ENCODE assay signal across 27 cellular contexts in genomic region chr16:84588991-84589390, GRCh38.
"Had no signal": no experiment of that assay in that cellular context is flagged by ENCODE, and none has a peak within 500 bp of the region (broad histone marks: within the 10 kb centered on the region; RNA-seq: fewer than 3 reads in every experiment).

No MANE protein-coding gene starts in this region.

- H3K27ac ChIP-seq: ascending aorta, body of pancreas, Peyer's patch, RWPE1, SJSA1 had no signal

- H3K4me3 Mint-ChIP-seq: activated CD4-positive, alpha-beta T cell treated with anti-CD3 and anti-CD28 coated beads, Interleukin-2, amount 10 ng/mL, durations not matched to agents 24 days and 14 days; activated naive CD8-positive, alpha-beta T cell treated with anti-CD3 and anti-CD28 coated beads, Interleukin-2, amount 50 U/mL, for 24 hours had no signal

- H3K27me3 Mint-ChIP-seq: activated CD4-positive, alpha-beta T cell treated with anti-CD3 and anti-CD28 coated beads, Interleukin-2, amount 10 ng/mL, durations not matched to agents 24 days and 14 days; activated naive CD8-positive, alpha-beta T cell treated with anti-CD3 and anti-CD28 coated beads, Interleukin-2, amount 50 U/mL, for 24 hours had no signal

- H3K9me3 ChIP-seq: ascending aorta, body of pancreas, Peyer's patch, SJSA1 had no signal

- H3K9me3 Mint-ChIP-seq: activated CD4-positive, alpha-beta T cell treated with anti-CD3 and anti-CD28 coated beads, Interleukin-2, amount 10 ng/mL, durations not matched to agents 24 days and 14 days; activated naive CD8-positive, alpha-beta T cell treated with anti-CD3 and anti-CD28 coated beads, Interleukin-2, amount 50 U/mL, for 24 hours had no signal

- H3K27me3 ChIP-seq: ascending aorta, body of pancreas, Peyer's patch, SJSA1 had no signal

- ATAC-seq: activated naive CD8-positive, alpha-beta T cell treated with anti-CD3 and anti-CD28 coated beads, Interleukin-2, amount 50 U/mL, for 24 hours; body of pancreas; SK-N-SH treated with all-trans-retinoic acid at 6 μM for 48 hours had no signal

- DNase-seq: activated CD4-positive, alpha-beta T cell treated with anti-CD3 and anti-CD28 coated beads for 1 hour; activated CD4-positive, alpha-beta T cell treated with anti-CD3 and anti-CD28 coated beads, Interleukin-2, amount 10 ng/mL, durations not matched to agents 24 days and 14 days; activated CD4-positive, alpha-beta T cell treated with anti-CD3 and anti-CD28 coated beads, Interleukin-2, amount 50 U/mL, for 48 hours; activated naive CD4-positive, alpha-beta T cell treated with anti-CD3 and anti-CD28 coated beads, Interleukin-2, amount 50 U/mL, for 16 hours; activated naive CD8-positive, alpha-beta T cell treated with anti-CD3 and anti-CD28 coated beads, Interleukin-2, amount 50 U/mL, for 24 hours; activated T-cell treated with anti-CD3 and anti-CD28 coated beads for 4 hours; amniotic stem cell; body of pancreas; central memory CD4-positive, alpha-beta T cell; KG1; NCI-H1048; NCI-H146; NCI-H1930; NCI-H2171 treated with DMSO at 0.1 percent for 48 hours; NCI-H345; NCI-H510A; NCI-H526 treated with DMSO at 0.1 percent for 48 hours; NCI-H82; NK-92 treated with Interleukin-12 subunit alpha and Interleukin-12 subunit beta, amount 100 ng/mL, for 24 hours; OCI-M1; Peyer's patch; Right ventricle myocardium superior; SW 1271 had no signal
